In the genomic region with DNA sequence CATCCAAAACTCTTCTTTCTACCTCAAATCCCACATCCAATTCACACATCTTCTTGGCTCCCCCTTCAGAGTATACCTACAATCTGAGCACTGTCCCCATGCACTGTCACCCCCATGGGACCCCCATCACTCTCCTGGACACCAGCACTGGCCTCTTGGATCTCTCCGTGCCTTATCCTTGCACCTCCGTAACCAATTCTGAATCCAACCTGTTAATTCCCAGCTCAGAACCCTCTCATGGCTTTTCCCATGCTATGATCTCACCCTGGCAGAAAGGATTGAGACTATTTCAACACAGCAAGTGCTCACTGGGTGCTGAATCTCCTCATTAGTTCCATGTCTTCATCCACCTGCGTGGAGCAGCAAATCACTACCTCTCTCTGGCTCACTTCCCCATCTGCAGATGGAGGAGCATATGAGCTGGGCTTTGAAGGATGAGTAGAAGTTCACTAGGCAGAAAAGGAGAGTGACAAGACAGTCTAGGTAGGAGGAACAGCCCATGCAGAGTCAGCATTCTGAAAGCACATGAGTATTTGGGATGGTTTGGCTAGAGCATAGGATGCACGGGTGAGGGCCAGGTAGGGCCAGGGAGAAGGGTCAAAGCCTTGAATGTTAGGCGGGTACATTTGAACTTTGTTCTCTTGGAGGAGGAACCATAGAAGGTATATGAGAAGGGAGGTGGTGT, we compare ENCODE assay signal across 1 cellular context.
A peak's percentile ranks its signal among the peaks of the same experiment; 100 is the strongest.
TF ChIP-seq lines count a peak whose summit lies in the region.

No MANE protein-coding gene starts in this region.

TF ChIP-seq in K562, 482 proteins besides CTCF, POLR2A, EP300 and RAD21 (continued from another document):
- TF ChIP-seq, protein P1, sequence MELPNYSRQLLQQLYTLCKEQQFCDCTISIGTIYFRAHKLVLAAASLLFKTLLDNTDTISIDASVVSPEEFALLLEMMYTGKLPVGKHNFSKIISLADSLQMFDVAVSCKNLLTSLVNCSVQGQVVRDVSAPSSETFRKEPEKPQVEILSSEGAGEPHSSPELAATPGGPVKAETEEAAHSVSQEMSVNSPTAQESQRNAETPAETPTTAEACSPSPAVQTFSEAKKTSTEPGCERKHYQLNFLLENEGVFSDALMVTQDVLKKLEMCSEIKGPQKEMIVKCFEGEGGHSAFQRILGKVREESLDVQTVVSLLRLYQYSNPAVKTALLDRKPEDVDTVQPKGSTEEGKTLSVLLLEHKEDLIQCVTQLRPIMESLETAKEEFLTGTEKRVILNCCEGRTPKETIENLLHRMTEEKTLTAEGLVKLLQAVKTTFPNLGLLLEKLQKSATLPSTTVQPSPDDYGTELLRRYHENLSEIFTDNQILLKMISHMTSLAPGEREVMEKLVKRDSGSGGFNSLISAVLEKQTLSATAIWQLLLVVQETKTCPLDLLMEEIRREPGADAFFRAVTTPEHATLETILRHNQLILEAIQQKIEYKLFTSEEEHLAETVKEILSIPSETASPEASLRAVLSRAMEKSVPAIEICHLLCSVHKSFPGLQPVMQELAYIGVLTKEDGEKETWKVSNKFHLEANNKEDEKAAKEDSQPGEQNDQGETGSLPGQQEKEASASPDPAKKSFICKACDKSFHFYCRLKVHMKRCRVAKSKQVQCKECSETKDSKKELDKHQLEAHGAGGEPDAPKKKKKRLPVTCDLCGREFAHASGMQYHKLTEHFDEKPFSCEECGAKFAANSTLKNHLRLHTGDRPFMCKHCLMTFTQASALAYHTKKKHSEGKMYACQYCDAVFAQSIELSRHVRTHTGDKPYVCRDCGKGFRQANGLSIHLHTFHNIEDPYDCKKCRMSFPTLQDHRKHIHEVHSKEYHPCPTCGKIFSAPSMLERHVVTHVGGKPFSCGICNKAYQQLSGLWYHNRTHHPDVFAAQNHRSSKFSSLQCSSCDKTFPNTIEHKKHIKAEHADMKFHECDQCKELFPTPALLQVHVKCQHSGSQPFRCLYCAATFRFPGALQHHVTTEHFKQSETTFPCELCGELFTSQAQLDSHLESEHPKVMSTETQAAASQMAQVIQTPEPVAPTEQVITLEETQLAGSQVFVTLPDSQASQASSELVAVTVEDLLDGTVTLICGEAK (IDR thresholded peaks at IDR 0.05): no peak
- TF ChIP-seq, protein P1 (CRISPR knock-in tag; IDR thresholded peaks at IDR 0.05): no peak
- TF ChIP-seq, protein P2, sequence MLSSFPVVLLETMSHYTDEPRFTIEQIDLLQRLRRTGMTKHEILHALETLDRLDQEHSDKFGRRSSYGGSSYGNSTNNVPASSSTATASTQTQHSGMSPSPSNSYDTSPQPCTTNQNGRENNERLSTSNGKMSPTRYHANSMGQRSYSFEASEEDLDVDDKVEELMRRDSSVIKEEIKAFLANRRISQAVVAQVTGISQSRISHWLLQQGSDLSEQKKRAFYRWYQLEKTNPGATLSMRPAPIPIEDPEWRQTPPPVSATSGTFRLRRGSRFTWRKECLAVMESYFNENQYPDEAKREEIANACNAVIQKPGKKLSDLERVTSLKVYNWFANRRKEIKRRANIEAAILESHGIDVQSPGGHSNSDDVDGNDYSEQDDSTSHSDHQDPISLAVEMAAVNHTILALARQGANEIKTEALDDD (IDR thresholded peaks at IDR 0.05): no peak
- TF ChIP-seq KAT2B (IDR thresholded peaks at IDR 0.05; ENCODE audit: low read depth, low read length) (no peak), POLR2B (IDR thresholded peaks at IDR 0.05; ENCODE audit: low read depth, partially characterized antibody) (peak; percentile 27), ZNF644 (tag; IDR thresholded peaks at IDR 0.05; ENCODE audit: low read depth) (no peak)
